In genomic region chr3:42263354-42264346, GRCh38 we compare ENCODE assay signal across 10 cellular contexts. TPM values are rescaled to one million over a fixed set of nuclear protein-coding genes. Genes with fewer than 3 reads are reported as not detected.
DNase-seq lines count a peak whose midpoint lies in the region; TF ChIP-seq lines count a peak whose summit lies in the region.
"Had no signal": no experiment of that assay in that cellular context is flagged by ENCODE, and none has a peak within 500 bp of the region (broad histone marks: within the 10 kb centered on the region; RNA-seq: fewer than 3 reads in every experiment).

No MANE protein-coding gene starts in this region.

- H3K36me3 ChIP-seq in PC-9 (ENCODE audit: low read depth): no peaks in the 10 kb centered on the region
- H3K36me3 ChIP-seq in esophagus squamous epithelium: no peaks in the 10 kb centered on the region

- H3K79me2 ChIP-seq in PC-9 (ENCODE audit: low read depth): no peaks in the 10 kb centered on the region

- DNase-seq in DMS53 (lab: John Stamatoyannopoulos, UW) (peak; percentile 54), DMS53 treated with DMSO at 0.1 percent for 48 hours (lab: John Stamatoyannopoulos, UW; ENCODE audit: unreplicated experiment) (no peak), PC-9 (peak; percentile 35 to 57), esophagus squamous epithelium (lab: John Stamatoyannopoulos, UW) (no peak), retina (peak; percentile 71), DMS153 (lab: John Stamatoyannopoulos, UW) (no peak), hippocampal formation (lab: John Stamatoyannopoulos, UW) (no peak), occipital lobe (lab: John Stamatoyannopoulos, UW) (no peak)
- DNase-seq: NK-92 treated with Interleukin-12 subunit alpha and Interleukin-12 subunit beta, amount 100 ng/mL, for 24 hours had no signal

- WGBS in esophagus squamous epithelium, 2 donors: 17 to 18% methylated on average over 30 to 32 of the region's 56 CpGs

- TF ChIP-seq CTCF in PC-9 (conservative IDR thresholded peaks at IDR 0.05) (no peak), esophagus squamous epithelium (IDR thresholded peaks at IDR 0.05) (peak in 1 of 6 experiments; percentile 21)

- CTCF ChIA-PET in PC-9 (lab: Charles Lee): interaction anchor here (0.6 to 1.3 kb wide), 2 partner anchors 16 to 420 kb away, joined by 3 to 4 read pairs; no protein-coding TSS in a partner anchor

- H3K27me3 ChIP-seq in PC-9 (ENCODE audit: insufficient read depth, low read depth) (no peaks in the 10 kb centered on the region; the same call in 1 of the 2 replicates), esophagus squamous epithelium (peaks cover 8 to 96% (median 28%) of the 10 kb centered on the region in 4 donors)

- no peak for TF ChIP-seq POLR2A in esophagus squamous epithelium (IDR thresholded peaks at IDR 0.05)

- peaks cover 26% of the 10 kb centered on the region for H3F3A ChIP-seq in PC-9 (ENCODE audit: insufficient read depth, low read depth)

- peak overlapping the region; percentile 83 for H2AFZ ChIP-seq in PC-9

- H3K4me1 ChIP-seq in PC-9 (replicated peaks; ENCODE audit: insufficient read depth) (peaks cover 30% of the 10 kb centered on the region), esophagus squamous epithelium (peaks cover 0 to 37% (median 15%) of the 10 kb centered on the region in 3 donors)

- POLR2A ChIA-PET in PC-9 (lab: Charles Lee; ENCODE audit: unreplicated experiment): no interaction called here

- intact Hi-C loops in PC-9 (cut with micrococcal nuclease; ENCODE audit: unreplicated experiment): no loop called here
- intact Hi-C loops in esophagus squamous epithelium (cut with DNase I): no loop called here

- H3K9me2 ChIP-seq in PC-9 (ENCODE audit: insufficient read depth): no peaks in the 10 kb centered on the region

- BruUV-seq in PC-9 (replicated peaks; lab: Mats Ljungman, UMichigan): no TSS peak

- H3K27ac ChIP-seq in PC-9 (peak overlapping the region; percentile 84), esophagus squamous epithelium (no peak overlapping the region)

- no peaks in the 10 kb centered on the region for H4K20me1 ChIP-seq in PC-9 (ENCODE audit: insufficient read depth)

- peak overlapping the region; percentile 78 for H3K4me2 ChIP-seq in PC-9

- H3K9me3 ChIP-seq in PC-9 (ENCODE audit: insufficient read depth, low read depth) (no peaks in the 10 kb centered on the region), esophagus squamous epithelium (no peaks in the 10 kb centered on the region)

- H3K4me3 ChIP-seq in PC-9: peak overlapping the region; percentile 55
- H3K4me3 ChIP-seq in esophagus squamous epithelium: peak overlapping the region in 3 of 4 donors; percentile 11 to 52 (median 29)

RNA-seq across cellular contexts. Expression of gene CCK, which starts 2.3 kb away (rescaled TPM):
- total RNA-seq in PC-9 (2021) (2.1 and 2.7 TPM in 2 replicates), esophagus squamous epithelium (1 to 10 TPM in 2 of 4 donors, not detected in 2; 1.9 to 3.1 TPM), occipital lobe (14.7 TPM)
- total RNA-seq: A172 had no signal

Comparison
In these comparisons a context has a peak if more than half of its experiments do, and no peak if none do; other contexts are left out.
1. DNase-seq: peak in DMS53 (single experiment), PC-9 (2 of 2) and retina (single experiment); none in DMS53 treated with DMSO at 0.1 percent for 48 hours (single experiment), esophagus squamous epithelium (single experiment), DMS153 (single experiment), hippocampal formation (0 of 2) and occipital lobe (single experiment).